ENCODE assay signal across 25 cellular contexts in the genomic region with DNA sequence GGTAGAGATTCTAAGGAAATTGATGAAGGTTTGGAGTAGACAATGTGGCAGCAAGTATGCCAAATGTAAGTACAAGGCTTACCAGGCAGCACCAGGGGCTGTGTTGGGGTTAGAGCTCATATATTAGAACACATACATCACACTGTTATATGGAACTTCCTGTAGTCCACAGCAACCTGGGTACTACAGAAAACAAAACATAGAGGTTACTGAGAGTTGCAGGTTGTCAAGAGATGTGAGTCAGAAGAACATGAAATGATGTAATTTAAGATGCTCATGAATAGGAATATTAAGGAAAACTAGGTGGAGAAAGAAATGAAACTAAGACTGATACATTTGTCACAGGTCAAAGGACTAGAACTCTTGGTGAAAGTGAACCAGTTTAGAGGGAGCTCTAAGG. TPM values are rescaled to one million over a fixed set of nuclear protein-coding genes. Genes with fewer than 3 reads are reported as not detected.
A peak's percentile ranks its signal among the peaks of the same experiment; 100 is the strongest.
DNase-seq lines count a peak whose midpoint lies in the region; ATAC-seq, FAIRE-seq and TF ChIP-seq lines count a peak whose summit lies in the region.
"Had no signal": no experiment of that assay in that cellular context is flagged by ENCODE, and none has a peak within 500 bp of the region (broad histone marks: within the 10 kb centered on the region; RNA-seq: fewer than 3 reads in every experiment).

No MANE protein-coding gene starts in this region.

- no peak overlapping the region for H3K4me3 ChIP-seq in A549
- no peak overlapping the region for H3K4me3 ChIP-seq in AG10803 (ENCODE audit: low read length)
- no peak overlapping the region for H3K4me3 ChIP-seq in RWPE2 (ENCODE audit: severe bottlenecking)
- H3K4me3 ChIP-seq: K562, PC-9, SK-N-MC had no signal

- ATAC-seq in A549 (peak; percentile 41 to 56; a peak in 2 of 6 replicates), RWPE2 (ENCODE audit: low read depth) (peak; percentile 61; the same call in 2 of the 3 replicates), foreskin keratinocyte (peak; percentile 87)
- ATAC-seq: CD8-positive, alpha-beta T cell; HepG2; K562; T-cell had no signal

- H3K4me1 ChIP-seq in A549 (no peaks in the 10 kb centered on the region), RWPE2 (ENCODE audit: insufficient read depth, poor library complexity, severe bottlenecking) (no peaks in the 10 kb centered on the region), foreskin keratinocyte (no peaks in the 10 kb centered on the region)

- CTCF ChIA-PET in A549 (lab: Yijun Ruan, JAX) = no interaction called here

- no peaks in the 10 kb centered on the region for H3K36me3 ChIP-seq in RWPE2 (ENCODE audit: low read depth)

- TF ChIP-seq EP300 in A549 (IDR thresholded peaks at IDR 0.05) = no peak

- H3K27ac ChIP-seq in A549 (no peak overlapping the region), RWPE2 (ENCODE audit: poor library complexity, severe bottlenecking) (no peak overlapping the region), foreskin keratinocyte (no peak overlapping the region)
- H3K27ac ChIP-seq: PC-9, SK-N-MC had no signal

- H3K27me3 ChIP-seq in RWPE2 (ENCODE audit: insufficient read depth, poor library complexity, severe bottlenecking) (no peaks in the 10 kb centered on the region), foreskin keratinocyte (peaks cover 47% of the 10 kb centered on the region)

- no peak for TF ChIP-seq POLR2A in A549 (IDR thresholded peaks at IDR 0.05; ENCODE audit: low read length)

- peak in 1 of 2 experiments; percentile 42 for DNase-seq in A549 (ENCODE audit: low read depth in 1 of 2, low spot score in 1 of 2)
- peak; percentile 17 for DNase-seq in AG10803 (ENCODE audit: low read depth)
- no peak for DNase-seq in RWPE2 (ENCODE audit: low spot score)
- DNase-seq in foreskin keratinocyte = peak; percentile 52 to 76
- no peak for DNase-seq in hypothalamus (lab: John Stamatoyannopoulos, UW)
- DNase-seq in NCI-H446 (lab: John Stamatoyannopoulos, UW) = no peak
- no peak for DNase-seq in activated CD4-positive, alpha-beta T cell treated with anti-CD3 and anti-CD28 coated beads, Interleukin-2, amount 50 U/mL, for 48 hours
- DNase-seq: ACHN; AML-193; Calu3; CD8-positive, alpha-beta T cell; DMS79 treated with DMSO at 0.1 percent for 48 hours; H7; NCI-H1105; NCI-H146; NCI-H2029; NCI-H2171 treated with DMSO at 0.1 percent for 48 hours; NCI-H446 treated with DMSO at 0.1 percent for 48 hours; RPMI8226; SHP77 treated with DMSO at 0.1 percent for 48 hours; T-cell had no signal

- H3K9me3 ChIP-seq in A549 (no peaks in the 10 kb centered on the region), RWPE2 (ENCODE audit: severe bottlenecking) (no peaks in the 10 kb centered on the region)

- POLR2A ChIA-PET in A549 (lab: Yijun Ruan, JAX) = no interaction called here

- TF ChIP-seq CTCF in A549 (IDR thresholded peaks at IDR 0.05) = no peak
- TF ChIP-seq CTCF in AG10803 (conservative IDR thresholded peaks at IDR 0.05; ENCODE audit: low read length) = no peak
- no peak for TF ChIP-seq CTCF in RWPE2 (IDR thresholded peaks at IDR 0.05; ENCODE audit: poor library complexity, severe bottlenecking)
- no peak for TF ChIP-seq CTCF in foreskin keratinocyte (conservative IDR thresholded peaks at IDR 0.05)

- no peak overlapping the region for H3K4me2 ChIP-seq in A549
- H3K4me2 ChIP-seq: PC-9 had no signal

- no peak for TF ChIP-seq RAD21 in A549 (conservative IDR thresholded peaks at IDR 0.05 in 1 of 2, IDR thresholded peaks at IDR 0.05 in 1 of 2)

- no peak for FAIRE-seq in A549 (lab: Jason Lieb, UNC)
- FAIRE-seq: HepG2, K562 had no signal

TF ChIP-seq in A549, 52 proteins besides CTCF, POLR2A, EP300 and RAD21:
- TF ChIP-seq HDAC2 (IDR thresholded peaks at IDR 0.05) (no peak), EHMT2 (IDR thresholded peaks at IDR 0.05; ENCODE audit: low read depth) (no peak), USF2 (IDR thresholded peaks at IDR 0.05) (no peak), SREBF2 (IDR thresholded peaks at IDR 0.05) (no peak), NFE2L2 (conservative IDR thresholded peaks at IDR 0.05; ENCODE audit: low read length) (no peak), HOXA7 (CRISPR knock-in tag; IDR thresholded peaks at IDR 0.05) (no peak), ZC3H11A (IDR thresholded peaks at IDR 0.05) (no peak), PHF8 (IDR thresholded peaks at IDR 0.05; ENCODE audit: borderline replicate concordance, low read depth) (no peak), POLR2AphosphoS2 (conservative IDR thresholded peaks at IDR 0.05; ENCODE audit: low read length) (no peak), RARB (CRISPR knock-in tag; IDR thresholded peaks at IDR 0.05) (no peak), HOXB13 (CRISPR knock-in tag; IDR thresholded peaks at IDR 0.05; ENCODE audit: low read depth) (no peak), REST (IDR thresholded peaks at IDR 0.05) (no peak), FOXS1 (CRISPR knock-in tag; IDR thresholded peaks at IDR 0.05) (no peak), CEBPB (IDR thresholded peaks at IDR 0.05) (no peak)

RNA-seq across cellular contexts. Expression of gene FAT3, which starts 22.0 kb away (rescaled TPM):
- polyA plus RNA-seq in A549 (2011; rRNA removed) = 1.2 and 1.4 TPM in 2 replicates
- 0.20 and 0.44 TPM in 2 replicates for polyA plus RNA-seq in A549 (2012; cell fraction: cytosol; rRNA removed)
- polyA plus RNA-seq in A549 (2012; cell fraction: nucleus; rRNA removed) = 1.4 and 1.6 TPM in 2 replicates
- 0.49 to 0.61 TPM (median 0.50 TPM) in 3 replicates for polyA plus RNA-seq in A549 (2017; fragmentation: RNase III; extraction: RNeasy Plus Mini Kit Qiagen cat#74134 plus additional on column Dnase treatment)
- polyA minus RNA-seq in A549 (2011; rRNA and poly(A)+ RNA removed) = 8.7 and 10.3 TPM in 2 replicates
- 0.44 and 0.46 TPM in 2 replicates for total RNA-seq in foreskin keratinocyte
- polyA plus RNA-seq in foreskin keratinocyte = 0.04 and 0.09 TPM in 2 replicates
- total RNA-seq: CD8-positive, alpha-beta T cell; HepG2 had no signal
- polyA plus RNA-seq: HepG2 had no signal

Comparison
In these comparisons a context has a peak if more than half of its experiments do, and no peak if none do; other contexts are left out.
1. DNase-seq: peak in AG10803 (single experiment) and foreskin keratinocyte (2 of 2); none in RWPE2 (single experiment), hypothalamus (0 of 51), NCI-H446 (0 of 2) and activated CD4-positive, alpha-beta T cell treated with anti-CD3 and anti-CD28 coated beads, Interleukin-2, amount 50 U/mL, for 48 hours (0 of 2).
2. Peak in every context shown above with its lines, with median percentiles within 50 percentile points of each other: ATAC-seq.